ENCODE assay signal across 30 cellular contexts in genomic region chr3:61769266-61769665, GRCh38.
"Had no signal": no experiment of that assay in that cellular context is flagged by ENCODE, and none has a peak within 500 bp of the region (broad histone marks: within the 10 kb centered on the region; RNA-seq: fewer than 3 reads in every experiment).

No MANE protein-coding gene starts in this region.

- DNase-seq: activated CD4-positive, alpha-beta memory T cell treated with anti-CD3 and anti-CD28 coated beads for 36 hours; activated CD4-positive, alpha-beta T cell treated with anti-CD3 and anti-CD28 coated beads for 36 hours; activated CD4-positive, alpha-beta T cell treated with anti-CD3 and anti-CD28 coated beads, Interleukin-2, amount 10 ng/mL, durations not matched to agents 24 days and 14 days; activated CD4-positive, CD25-positive, alpha-beta regulatory T cell; activated CD4-positive, CD25-positive, alpha-beta regulatory T cell treated with anti-CD3 and anti-CD28 coated beads, Interleukin-2, amount 50 U/mL, for 72 hours; activated CD8-positive, alpha-beta memory T cell treated with anti-CD3 and anti-CD28 coated beads, Interleukin-2, amount 10 ng/mL, durations not matched to agents 7 days and 5 days; activated CD8-positive, alpha-beta memory T cell treated with anti-CD3 and anti-CD28 coated beads, Interleukin-2, amount 50 U/mL, for 4 hours; activated CD8-positive, alpha-beta T cell treated with anti-CD3 and anti-CD28 coated beads, Interleukin-2, amount 10 ng/mL, durations not matched to agents 7 days and 5 days; activated effector memory CD4-positive, alpha-beta T cell treated with anti-CD3 and anti-CD28 coated beads, Interleukin-2, amount 50 U/mL, for 16 hours; activated naive CD4-positive, alpha-beta T cell; activated naive CD4-positive, alpha-beta T cell treated with anti-CD3 and anti-CD28 coated beads, Interleukin-2, amount 10 ng/mL, durations not matched to agents 7 days and 5 days; activated naive CD8-positive, alpha-beta T cell treated with anti-CD3 and anti-CD28 coated beads, Interleukin-2, amount 10 ng/mL, durations not matched to agents 7 days and 5 days; activated T-cell treated with anti-CD3 and anti-CD28 coated beads, Interleukin-2, amount 50 U/mL, for 1 hour; activated T-cell treated with anti-CD3 and anti-CD28 coated beads, Interleukin-2, amount 50 U/mL, for 48 hours; cortex of kidney; dermis blood vessel endothelial cell; effector CD8-positive, alpha-beta T cell; head of caudate nucleus; T-helper 1 cell; T-helper 17 cell; T1000; WERI-Rb-1 had no signal

- H3K27me3 Mint-ChIP-seq: activated CD4-positive, alpha-beta memory T cell treated with anti-CD3 and anti-CD28 coated beads for 36 hours; activated CD4-positive, alpha-beta T cell treated with anti-CD3 and anti-CD28 coated beads, Interleukin-2, amount 10 ng/mL, durations not matched to agents 24 days and 14 days; activated CD8-positive, alpha-beta memory T cell treated with anti-CD3 and anti-CD28 coated beads, Interleukin-2, amount 10 ng/mL, durations not matched to agents 7 days and 5 days; activated naive CD4-positive, alpha-beta T cell treated with anti-CD3 and anti-CD28 coated beads, Interleukin-2, amount 10 ng/mL, durations not matched to agents 7 days and 5 days; brain; central memory CD8-positive, alpha-beta T cell; T-helper 17 cell had no signal

- ATAC-seq: activated CD4-positive, alpha-beta T cell treated with anti-CD3 and anti-CD28 coated beads for 36 hours; activated CD8-positive, alpha-beta memory T cell treated with anti-CD3 and anti-CD28 coated beads, Interleukin-2, amount 10 ng/mL, durations not matched to agents 7 days and 5 days; activated CD8-positive, alpha-beta T cell treated with anti-CD3 and anti-CD28 coated beads, Interleukin-2, amount 10 ng/mL, durations not matched to agents 7 days and 5 days; activated naive CD4-positive, alpha-beta T cell treated with anti-CD3 and anti-CD28 coated beads, Interleukin-2, amount 50 U/mL, for 72 hours; T-helper 17 cell had no signal

- H3K4me3 ChIP-seq: ascending aorta had no signal

- H3K27me3 ChIP-seq: ascending aorta had no signal

- H3K4me3 Mint-ChIP-seq: activated CD4-positive, alpha-beta memory T cell treated with anti-CD3 and anti-CD28 coated beads for 36 hours; activated CD4-positive, alpha-beta T cell treated with anti-CD3 and anti-CD28 coated beads for 36 hours; activated CD4-positive, alpha-beta T cell treated with anti-CD3 and anti-CD28 coated beads, Interleukin-2, amount 10 ng/mL, durations not matched to agents 24 days and 14 days; activated CD8-positive, alpha-beta memory T cell treated with anti-CD3 and anti-CD28 coated beads, Interleukin-2, amount 10 ng/mL, durations not matched to agents 7 days and 5 days; activated CD8-positive, alpha-beta T cell treated with anti-CD3 and anti-CD28 coated beads, Interleukin-2, amount 10 ng/mL, durations not matched to agents 7 days and 5 days; activated naive CD4-positive, alpha-beta T cell treated with anti-CD3 and anti-CD28 coated beads, Interleukin-2, amount 10 ng/mL, durations not matched to agents 7 days and 5 days; activated naive CD8-positive, alpha-beta T cell treated with anti-CD3 and anti-CD28 coated beads, Interleukin-2, amount 10 ng/mL, durations not matched to agents 7 days and 5 days; activated T-helper 1 cell treated with anti-CD3 and anti-CD28 coated beads, Interleukin-12 subunit alpha, Interleukin-12 subunit beta, Interleukin-2, Interleukin-4 antibody, amounts not matched to agents 30 ng/mL and 10 ng/mL and 1 ng/mL, durations not matched to agents 14 hours and 24 hours and 36 hours; brain; central memory CD8-positive, alpha-beta T cell; T-helper 17 cell; T-helper 2 cell treated with Interferon-gamma antibody and Interleukin-4, amounts not matched to agents 5 μg/mL and 100 μg/mL, for 36 hours had no signal

- H3K9me3 Mint-ChIP-seq: activated CD4-positive, alpha-beta memory T cell treated with anti-CD3 and anti-CD28 coated beads for 36 hours; activated CD4-positive, alpha-beta T cell treated with anti-CD3 and anti-CD28 coated beads, Interleukin-2, amount 10 ng/mL, durations not matched to agents 24 days and 14 days; activated naive CD4-positive, alpha-beta T cell treated with anti-CD3 and anti-CD28 coated beads, Interleukin-2, amount 10 ng/mL, durations not matched to agents 7 days and 5 days; activated naive CD8-positive, alpha-beta T cell treated with anti-CD3 and anti-CD28 coated beads, Interleukin-2, amount 10 ng/mL, durations not matched to agents 7 days and 5 days; activated T-helper 1 cell treated with anti-CD3 and anti-CD28 coated beads, Interleukin-12 subunit alpha, Interleukin-12 subunit beta, Interleukin-2, Interleukin-4 antibody, amounts not matched to agents 30 ng/mL and 10 ng/mL and 1 ng/mL, durations not matched to agents 14 hours and 24 hours and 36 hours; activated T-helper 2 cell treated with anti-CD3 and anti-CD28 coated beads, Interferon-gamma antibody, Interleukin-2, Interleukin-4, amounts not matched to agents 10 μg/mL and 5 μg/mL and 100 μg/mL, durations not matched to agents 14 hours and 24 hours and 36 hours; brain; T-helper 2 cell treated with Interferon-gamma antibody and Interleukin-4, amounts not matched to agents 5 μg/mL and 100 μg/mL, for 36 hours had no signal

- H3K36me3 ChIP-seq: ascending aorta had no signal

- H3K9me3 ChIP-seq: ascending aorta had no signal

- H3K4me1 Mint-ChIP-seq: activated CD4-positive, alpha-beta T cell treated with anti-CD3 and anti-CD28 coated beads for 36 hours; activated CD4-positive, alpha-beta T cell treated with anti-CD3 and anti-CD28 coated beads, Interleukin-2, amount 10 ng/mL, durations not matched to agents 24 days and 14 days; activated CD8-positive, alpha-beta memory T cell treated with anti-CD3 and anti-CD28 coated beads, Interleukin-2, amount 10 ng/mL, durations not matched to agents 7 days and 5 days; activated naive CD4-positive, alpha-beta T cell treated with anti-CD3 and anti-CD28 coated beads, Interleukin-2, amount 10 ng/mL, durations not matched to agents 7 days and 5 days; activated naive CD8-positive, alpha-beta T cell treated with anti-CD3 and anti-CD28 coated beads, Interleukin-2, amount 10 ng/mL, durations not matched to agents 7 days and 5 days; central memory CD8-positive, alpha-beta T cell; T-helper 17 cell had no signal

- H3K27ac ChIP-seq: ascending aorta, epithelial cell of prostate, WERI-Rb-1 had no signal

- H3K36me3 Mint-ChIP-seq: activated CD4-positive, alpha-beta memory T cell treated with anti-CD3 and anti-CD28 coated beads for 36 hours; activated CD8-positive, alpha-beta memory T cell treated with anti-CD3 and anti-CD28 coated beads, Interleukin-2, amount 10 ng/mL, durations not matched to agents 7 days and 5 days; activated naive CD4-positive, alpha-beta T cell treated with anti-CD3 and anti-CD28 coated beads, Interleukin-2, amount 10 ng/mL, durations not matched to agents 7 days and 5 days; activated naive CD4-positive, alpha-beta T cell treated with anti-CD3 and anti-CD28 coated beads, Interleukin-2, amount 50 U/mL, for 72 hours; activated naive CD8-positive, alpha-beta T cell treated with anti-CD3 and anti-CD28 coated beads, Interleukin-2, amount 10 ng/mL, durations not matched to agents 7 days and 5 days; brain had no signal

- H3K27ac Mint-ChIP-seq: activated CD4-positive, alpha-beta memory T cell treated with anti-CD3 and anti-CD28 coated beads for 36 hours; activated CD4-positive, alpha-beta T cell treated with anti-CD3 and anti-CD28 coated beads for 36 hours; activated CD4-positive, alpha-beta T cell treated with anti-CD3 and anti-CD28 coated beads, Interleukin-2, amount 10 ng/mL, durations not matched to agents 24 days and 14 days; activated CD8-positive, alpha-beta memory T cell treated with anti-CD3 and anti-CD28 coated beads, Interleukin-2, amount 10 ng/mL, durations not matched to agents 7 days and 5 days; activated CD8-positive, alpha-beta T cell treated with anti-CD3 and anti-CD28 coated beads, Interleukin-2, amount 10 ng/mL, durations not matched to agents 7 days and 5 days; activated naive CD4-positive, alpha-beta T cell treated with anti-CD3 and anti-CD28 coated beads, Interleukin-2, amount 10 ng/mL, durations not matched to agents 7 days and 5 days; activated naive CD4-positive, alpha-beta T cell treated with anti-CD3 and anti-CD28 coated beads, Interleukin-2, amount 50 U/mL, for 72 hours; activated naive CD8-positive, alpha-beta T cell treated with anti-CD3 and anti-CD28 coated beads, Interleukin-2, amount 10 ng/mL, durations not matched to agents 7 days and 5 days; activated T-helper 1 cell treated with anti-CD3 and anti-CD28 coated beads, Interleukin-12 subunit alpha, Interleukin-12 subunit beta, Interleukin-2, Interleukin-4 antibody, amounts not matched to agents 30 ng/mL and 10 ng/mL and 1 ng/mL, durations not matched to agents 14 hours and 24 hours and 36 hours; activated T-helper 2 cell treated with anti-CD3 and anti-CD28 coated beads, Interferon-gamma antibody, Interleukin-2, Interleukin-4, amounts not matched to agents 10 μg/mL and 5 μg/mL and 100 μg/mL, durations not matched to agents 14 hours and 24 hours and 36 hours; brain; T-helper 17 cell; T-helper 2 cell treated with Interferon-gamma antibody and Interleukin-4, amounts not matched to agents 5 μg/mL and 100 μg/mL, for 36 hours had no signal
